ENCODE assay signal across 24 cellular contexts in the genomic region with DNA sequence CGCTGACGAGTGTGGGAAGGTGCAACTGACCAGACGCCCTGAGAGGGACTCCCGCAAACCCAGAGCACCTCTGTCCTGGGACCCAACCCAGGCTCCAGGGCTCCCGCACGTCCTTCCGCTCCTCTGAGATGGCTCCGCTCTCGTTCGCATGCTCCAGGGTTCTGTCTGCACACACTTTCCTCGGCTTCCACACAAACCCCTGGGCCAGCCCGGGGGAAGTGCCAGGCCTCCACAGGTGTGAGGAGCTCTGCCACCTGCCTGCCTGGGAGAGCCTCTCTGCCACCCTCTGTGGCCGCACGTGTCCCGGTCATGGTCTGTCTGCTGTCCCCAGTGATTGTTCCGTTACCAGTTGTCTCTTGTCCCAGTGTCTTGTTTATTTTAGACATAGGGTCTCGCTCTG.
DNase-seq lines count a peak whose midpoint lies in the region; ATAC-seq and TF ChIP-seq lines count a peak whose summit lies in the region.
"Had no signal": no experiment of that assay in that cellular context is flagged by ENCODE, and none has a peak within 500 bp of the region (broad histone marks: within the 10 kb centered on the region; RNA-seq: fewer than 3 reads in every experiment).

No MANE protein-coding gene starts in this region.

- H3K27me3 ChIP-seq in BE2C (no peaks in the 10 kb centered on the region), psoas muscle (ENCODE audit: insufficient read depth in 3 of 3, low read length in 2 of 3) (no peaks in the 10 kb centered on the region), HAP-1 (ENCODE audit: low read depth) (no peaks in the 10 kb centered on the region), GM23338 (ENCODE audit: insufficient read depth) (no peaks in the 10 kb centered on the region)
- H3K27me3 ChIP-seq in BLaER1 treated with 17β-estradiol and CSF1 and Interleukin-3, amounts not matched to agents 10 nM and 100 nM = no peaks in the 10 kb centered on the region

- H3K27ac Mint-ChIP-seq in glutamatergic neuron (ENCODE audit: unreplicated experiment) (no peak overlapping the region), GM23338 (no peak overlapping the region)
- H3K27ac Mint-ChIP-seq: immature natural killer cell had no signal

- H3K4me2 ChIP-seq in BLaER1 treated with 17β-estradiol and CSF1 and Interleukin-3, amounts not matched to agents 10 nM and 100 nM = peak overlapping the region in 6 of 11 experiments; percentile 8 to 40 (median 18); a peak in 5 of 22 replicates
- no peak overlapping the region for H3K4me2 ChIP-seq in GM23338

- H3K4me3 ChIP-seq in BE2C (ENCODE audit: low read depth, low read length) (no peak overlapping the region), psoas muscle (no peak overlapping the region), HAP-1 (no peak overlapping the region), GM23338 (no peak overlapping the region)
- H3K4me3 ChIP-seq in BLaER1 treated with 17β-estradiol and CSF1 and Interleukin-3, amounts not matched to agents 10 nM and 100 nM = 0 out of 20 replicates have a peak overlapping the region, but pooled peaks of 1 of the 10 experiments have one; percentile 10
- H3K4me3 ChIP-seq: GM12878 had no signal

- H3K36me3 ChIP-seq in BE2C (peaks cover 33% of the 10 kb centered on the region), psoas muscle (ENCODE audit: insufficient read depth in 1 of 2, low read depth in 1 of 2) (peaks cover 5 to 88% of the 10 kb centered on the region in 2 donors), HAP-1 (replicated peaks) (no peaks in the 10 kb centered on the region; the same call in 1 of the 2 replicates), GM23338 (ENCODE audit: insufficient read depth) (peaks cover 7% of the 10 kb centered on the region)
- H3K36me3 ChIP-seq in BLaER1 treated with 17β-estradiol and CSF1 and Interleukin-3, amounts not matched to agents 10 nM and 100 nM = peaks cover 61 to 100% (median 88%) of the 10 kb centered on the region in 11 experiments

- TF ChIP-seq CTCF in BE2C (IDR thresholded peaks at IDR 0.05; ENCODE audit: low read depth, low read length) (no peak), glutamatergic neuron (IDR thresholded peaks at IDR 0.05; ENCODE audit: partially characterized antibody, unreplicated experiment) (no peak), psoas muscle (IDR thresholded peaks at IDR 0.05) (no peak), GM23338 (conservative IDR thresholded peaks at IDR 0.05; ENCODE audit: low read depth in 2 of 2) (no peak)

- H3K4me3 Mint-ChIP-seq in glutamatergic neuron (ENCODE audit: unreplicated experiment) (no peak overlapping the region), GM23338 (no peak overlapping the region)
- H3K4me3 Mint-ChIP-seq: CD14-positive monocyte, immature natural killer cell had no signal

- in situ Hi-C loops in HAP-1 (cut with MboI; ENCODE audit: low sequenced_read_pairs) = no loop called here

- no peaks in the 10 kb centered on the region for H3K79me2 ChIP-seq in GM23338 (replicated peaks; ENCODE audit: insufficient read depth)

- peaks cover 0 to 25% (median 9%) of the 10 kb centered on the region in 11 experiments; a peak in 8 of 22 replicates for H4K20me1 ChIP-seq in BLaER1 treated with 17β-estradiol and CSF1 and Interleukin-3, amounts not matched to agents 10 nM and 100 nM
- no peaks in the 10 kb centered on the region for H4K20me1 ChIP-seq in GM23338 (replicated peaks; ENCODE audit: insufficient read depth)

- peaks cover 35% of the 10 kb centered on the region for H3K36me3 Mint-ChIP-seq in glutamatergic neuron (ENCODE audit: unreplicated experiment)
- peaks cover 71% of the 10 kb centered on the region for H3K36me3 Mint-ChIP-seq in GM23338 (ENCODE audit: low read depth)

- ATAC-seq in psoas muscle = peak in 1 of 4 donors; percentile 12
- no peak for ATAC-seq in GM23338
- ATAC-seq: GM12878; HCT116; naive thymus-derived CD8-positive, alpha-beta T cell had no signal

- DNase-seq in BE2C (peak; percentile 3), glutamatergic neuron (peak; percentile 1), psoas muscle (no peak), HAP-1 (ENCODE audit: low spot score in 2 of 2) (no peak), EL (no peak), GM23338 (ENCODE audit: low spot score) (no peak)
- DNase-seq: activated CD4-positive, alpha-beta T cell treated with anti-CD3 and anti-CD28 coated beads, Interleukin-2, amount 50 U/mL, for 48 hours; activated CD4-positive, CD25-positive, alpha-beta regulatory T cell; activated CD8-positive, alpha-beta memory T cell treated with anti-CD3 and anti-CD28 coated beads, Interleukin-2, amount 50 U/mL, for 48 hours; activated gamma-delta T cell treated with Interleukin-2 at 50 U/mL for 16 hours; effector CD8-positive, alpha-beta T cell; hypothalamus; immature natural killer cell; naive thymus-derived CD8-positive, alpha-beta T cell; NCI-H1092; NCI-H187 treated with DMSO at 0.1 percent for 48 hours; NCI-H524 treated with DMSO at 0.1 percent for 48 hours; nucleus accumbens; substantia nigra; T-helper 1 cell had no signal

- WGBS in psoas muscle, 3 donors = 95 to 97% (median 96%) methylated on average over 17 of the region's 17 CpGs

- H3K27me3 Mint-ChIP-seq in glutamatergic neuron (ENCODE audit: unreplicated experiment) = peaks cover 14% of the 10 kb centered on the region
- H3K27me3 Mint-ChIP-seq in GM23338 (ENCODE audit: insufficient read depth, low read depth, poor library complexity) = peaks cover 14% of the 10 kb centered on the region
- H3K27me3 Mint-ChIP-seq: naive thymus-derived CD8-positive, alpha-beta T cell had no signal

- H3K4me1 ChIP-seq in BE2C (no peaks in the 10 kb centered on the region), psoas muscle (no peaks in the 10 kb centered on the region), HAP-1 (no peaks in the 10 kb centered on the region), GM23338 (ENCODE audit: insufficient read depth) (no peaks in the 10 kb centered on the region)
- peaks cover 0 to 28% (median 1%) of the 10 kb centered on the region in 10 experiments; a peak in 10 of 20 replicates for H3K4me1 ChIP-seq in BLaER1 treated with 17β-estradiol and CSF1 and Interleukin-3, amounts not matched to agents 10 nM and 100 nM

- intact Hi-C loops in psoas muscle (cut with DNase I) = no loop called here

- 0 out of 2 replicates have a peak, but pooled peaks cover 3% of the 10 kb centered on the region for H3K9me3 ChIP-seq in BE2C
- H3K9me3 ChIP-seq in BLaER1 treated with 17β-estradiol and CSF1 and Interleukin-3, amounts not matched to agents 10 nM and 100 nM (replicated peaks in 1 of 11) = peaks cover 60 to 72% (median 66%) of the 10 kb centered on the region in 11 experiments
- no peaks in the 10 kb centered on the region for H3K9me3 ChIP-seq in psoas muscle
- no peaks in the 10 kb centered on the region for H3K9me3 ChIP-seq in HAP-1

- H3K27ac ChIP-seq in BLaER1 treated with 17β-estradiol and CSF1 and Interleukin-3, amounts not matched to agents 10 nM and 100 nM = peak overlapping the region in 2 of 11 experiments; percentile 18 to 19; a peak in 1 of 22 replicates
- H3K27ac ChIP-seq in psoas muscle = peak overlapping the region; percentile 4
- H3K27ac ChIP-seq in GM23338 (ENCODE audit: low read depth) = no peak overlapping the region

- H3K9me3 Mint-ChIP-seq in glutamatergic neuron (ENCODE audit: unreplicated experiment) (peaks cover 13% of the 10 kb centered on the region), GM23338 (peaks cover 44% of the 10 kb centered on the region)

- peaks cover 7% of the 10 kb centered on the region for H3K4me1 Mint-ChIP-seq in glutamatergic neuron (ENCODE audit: low read depth, unreplicated experiment)
- H3K4me1 Mint-ChIP-seq in GM23338 = peaks cover 8% of the 10 kb centered on the region

- no peaks in the 10 kb centered on the region for H3K9me2 ChIP-seq in GM23338 (ENCODE audit: insufficient read depth)

- no peak overlapping the region for H3K9ac ChIP-seq in BLaER1 treated with 17β-estradiol and CSF1 and Interleukin-3, amounts not matched to agents 10 nM and 100 nM

- H2AFZ ChIP-seq in GM23338 = no peak overlapping the region

- no peaks in the 10 kb centered on the region for H3F3A ChIP-seq in GM23338 (replicated peaks; ENCODE audit: low read depth)

TF ChIP-seq in GM23338, 12 proteins besides CTCF, POLR2A, EP300 and RAD21:
- TF ChIP-seq ZNF114 (CRISPR knock-in tag; IDR thresholded peaks at IDR 0.05) (no peak), EZH2 (IDR thresholded peaks at IDR 0.05; ENCODE audit: low read depth, unreplicated experiment) (no peak)

Comparison
In these comparisons a context has a peak if more than half of its experiments do, and no peak if none do; other contexts are left out.
1. DNase-seq: peak in BE2C (single experiment) and glutamatergic neuron (single experiment); none in psoas muscle (0 of 2), HAP-1 (0 of 2), EL (single experiment) and GM23338 (single experiment).